ENCODE assay signal across 1 cellular context in the genomic region with DNA sequence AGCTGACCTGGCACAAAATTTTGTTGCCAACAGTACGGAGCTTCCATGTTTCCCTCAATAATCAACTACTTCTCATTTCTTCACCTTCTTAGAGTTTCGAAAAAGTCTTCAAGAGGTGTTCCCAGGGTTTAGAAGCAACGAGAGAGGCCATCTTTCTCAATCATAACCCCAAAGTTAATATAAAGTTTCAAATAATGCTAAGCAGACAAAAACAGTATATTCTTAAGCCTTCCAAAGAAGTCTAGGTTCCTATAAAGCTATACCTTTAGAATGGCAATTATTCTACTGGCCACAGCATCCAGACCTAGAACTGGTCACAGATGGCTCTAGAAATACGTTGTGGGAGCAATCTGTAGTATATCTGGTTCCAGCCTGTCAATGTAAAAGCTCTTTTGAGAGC.
TF ChIP-seq lines count a peak whose summit lies in the region.

No MANE protein-coding gene starts in this region.

TF ChIP-seq in HepG2, 621 proteins besides CTCF, POLR2A, EP300 and RAD21:
- TF ChIP-seq, protein P1, sequence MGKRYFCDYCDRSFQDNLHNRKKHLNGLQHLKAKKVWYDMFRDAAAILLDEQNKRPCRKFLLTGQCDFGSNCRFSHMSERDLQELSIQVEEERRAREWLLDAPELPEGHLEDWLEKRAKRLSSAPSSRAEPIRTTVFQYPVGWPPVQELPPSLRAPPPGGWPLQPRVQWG (CRISPR knock-in tag; IDR thresholded peaks at IDR 0.05; ENCODE audit: borderline replicate concordance, low read depth): no peak
- no peak for TF ChIP-seq ZNF251 (CRISPR knock-in tag; IDR thresholded peaks at IDR 0.05)
- no peak for TF ChIP-seq KLF9 (CRISPR knock-in tag; IDR thresholded peaks at IDR 0.05; ENCODE audit: low read depth)
- no peak for TF ChIP-seq ZMYM4 (CRISPR knock-in tag; IDR thresholded peaks at IDR 0.05)
